8 cellular contexts compared by ENCODE assay signal in the genomic region with DNA sequence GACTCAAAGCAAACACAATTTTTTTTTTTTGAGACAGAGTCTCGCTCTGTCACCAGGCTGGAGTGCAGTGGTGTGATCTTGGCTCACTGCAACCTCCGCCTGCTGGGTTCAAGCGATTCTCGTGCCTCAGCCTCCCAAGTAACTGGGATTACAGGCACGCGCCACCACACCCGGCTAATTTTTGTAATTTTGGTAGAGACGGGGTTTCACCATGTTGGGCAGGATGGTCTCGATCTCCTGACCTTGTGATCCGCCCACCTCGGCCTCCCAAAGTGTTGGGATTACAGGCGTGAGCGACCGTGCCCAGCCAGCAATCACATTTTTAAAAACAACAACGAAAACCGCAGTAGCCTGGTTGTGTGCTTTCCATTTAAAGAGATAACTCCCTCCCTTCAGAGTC. TPM values are rescaled to one million over a fixed set of nuclear protein-coding genes. Genes with fewer than 3 reads are reported as not detected.
DNase-seq lines count a peak whose midpoint lies in the region; ATAC-seq and TF ChIP-seq lines count a peak whose summit lies in the region.
"Not testable (repeated sequence)": the region's sequence is repeated elsewhere in the genome, so short reads cannot be mapped to it uniquely, and the experiment has no call there.

No MANE protein-coding gene starts in this region.

- not testable (repeated sequence) for TF ChIP-seq CTCF in 22Rv1 (IDR thresholded peaks at IDR 0.05); body of pancreas (IDR thresholded peaks at IDR 0.05); epithelial cell of proximal tubule (conservative IDR thresholded peaks at IDR 0.05; ENCODE audit: low read depth, low read length); lower lobe of right lung (IDR thresholded peaks at IDR 0.05); osteocyte (IDR thresholded peaks at IDR 0.05); suprapubic skin (IDR thresholded peaks at IDR 0.05)

- peak overlapping the region; percentile 97 for H3K27ac ChIP-seq in 22Rv1
- H3K27ac ChIP-seq in body of pancreas: peak overlapping the region; percentile 76 to 92 (median 88)
- peak overlapping the region; percentile 84 for H3K27ac ChIP-seq in lower lobe of right lung
- H3K27ac ChIP-seq in suprapubic skin: peak overlapping the region; percentile 92

- peak overlapping the region in 2 of 3 donors; percentile 94 to 95 for H3K27ac Mint-ChIP-seq in IgD-negative memory B cell
- H3K27ac Mint-ChIP-seq in T-cell: peak overlapping the region; percentile 97 to 99
- peak overlapping the region; percentile 96 for H3K27ac Mint-ChIP-seq in osteocyte (ENCODE audit: unreplicated experiment)

- H3K36me3 ChIP-seq in body of pancreas (replicated peaks in 1 of 2; ENCODE audit: insufficient read depth in 1 of 2, low read depth in 2 of 2); lower lobe of right lung; suprapubic skin: not testable (repeated sequence)

- intact Hi-C loops in body of pancreas (cut with DNase I); lower lobe of right lung (cut with DNase I): not testable (repeated sequence)

- CTCF ChIA-PET in T-cell (lab: Charles Lee): interaction anchor here in 1 of 2 donors (0.7 kb wide), 1 partner anchor 72 kb away, joined by 3 read pairs; no protein-coding TSS in a partner anchor

- H3K4me3 Mint-ChIP-seq in IgD-negative memory B cell: peak overlapping the region in 1 of 4 donors; percentile 99
- H3K4me3 Mint-ChIP-seq in T-cell: peak overlapping the region; percentile 82 to 98 (median 90)
- H3K4me3 Mint-ChIP-seq in osteocyte (ENCODE audit: unreplicated experiment): not testable (repeated sequence)

- H3K4me1 ChIP-seq in body of pancreas (peaks cover 43% of the 10 kb centered on the region), lower lobe of right lung (peaks cover 35% of the 10 kb centered on the region), suprapubic skin (peaks cover 39% of the 10 kb centered on the region)

- H3K36me3 Mint-ChIP-seq in IgD-negative memory B cell; T-cell; osteocyte (ENCODE audit: unreplicated experiment): not testable (repeated sequence)

- H3K27me3 Mint-ChIP-seq in IgD-negative memory B cell: peaks cover 23% of the 10 kb centered on the region
- H3K27me3 Mint-ChIP-seq in T-cell; osteocyte (ENCODE audit: unreplicated experiment): not testable (repeated sequence)

- H3K4me3 ChIP-seq in body of pancreas, suprapubic skin: not testable (repeated sequence)
- peak overlapping the region; percentile 47 for H3K4me3 ChIP-seq in epithelial cell of proximal tubule (ENCODE audit: low read depth, low read length)
- peak overlapping the region; percentile 58 for H3K4me3 ChIP-seq in lower lobe of right lung

- POLR2A ChIA-PET in T-cell (lab: Charles Lee): not testable (repeated sequence)

- H3K4me1 Mint-ChIP-seq in IgD-negative memory B cell (peaks cover 18 to 22% (median 21%) of the 10 kb centered on the region in 3 donors), T-cell (peaks cover 38 to 43% (median 39%) of the 10 kb centered on the region in 3 donors), osteocyte (ENCODE audit: unreplicated experiment) (peaks cover 40% of the 10 kb centered on the region)

- not testable (repeated sequence) for DNase-seq in T-cell; body of pancreas; epithelial cell of proximal tubule (ENCODE audit: low read depth); lower lobe of right lung; osteocyte (ENCODE audit: extremely low spot score, unreplicated experiment); suprapubic skin (ENCODE audit: low spot score in 2 of 2)

- not testable (repeated sequence) for ATAC-seq in T-cell (replicated peaks in 1 of 4); body of pancreas; lower lobe of right lung

- not testable (repeated sequence) for H3K27me3 ChIP-seq in body of pancreas; lower lobe of right lung (ENCODE audit: low read depth); suprapubic skin

- not testable (repeated sequence) for H3K9me3 Mint-ChIP-seq in IgD-negative memory B cell; T-cell; osteocyte (ENCODE audit: unreplicated experiment)

- not testable (repeated sequence) for TF ChIP-seq EP300 in suprapubic skin (IDR thresholded peaks at IDR 0.05)

- WGBS in body of pancreas, 2 donors: 50 to 56% methylated on average over 16 of the region's 16 CpGs
- whole genome bisulfite sequencing in suprapubic skin: 86% methylated on average over 16 of the region's 16 CpGs

- TF ChIP-seq POLR2A in body of pancreas (IDR thresholded peaks at IDR 0.05); suprapubic skin (IDR thresholded peaks at IDR 0.05): not testable (repeated sequence)

- not testable (repeated sequence) for H3K9me3 ChIP-seq in body of pancreas, lower lobe of right lung, suprapubic skin

RNA-seq across cellular contexts. Expression of a gene that starts 6.5 kb away (rescaled TPM):
- 0.93 TPM for polyA plus RNA-seq in IgD-negative memory B cell
- 10 to 100 TPM in 1 of 5 donors, 1 to 10 TPM in 4; 5.1 to 10.1 (median 7.1) TPM for total RNA-seq in T-cell
- total RNA-seq in body of pancreas: 10 to 100 TPM; 21.5 to 32.3 TPM
- total RNA-seq in epithelial cell of proximal tubule: 0.58 and 1.6 TPM in 2 replicates
- 70.0 TPM for total RNA-seq in lower lobe of right lung
- total RNA-seq in osteocyte: 43.3 and 46.7 TPM in 2 replicates
- 10 to 100 TPM; 30.1 to 54.2 (median 48.2) TPM for total RNA-seq in suprapubic skin
